ENCODE assay signal across 33 cellular contexts in genomic region chr12:59886131-59886751, GRCh38.
"Had no signal": no experiment of that assay in that cellular context is flagged by ENCODE, and none has a peak within 500 bp of the region (broad histone marks: within the 10 kb centered on the region; RNA-seq: fewer than 3 reads in every experiment).

No MANE protein-coding gene starts in this region.

- H3K36me3 ChIP-seq: adrenal gland, MG63, Peyer's patch, WERI-Rb-1 had no signal

- H3K4me1 Mint-ChIP-seq: activated CD4-positive, alpha-beta T cell treated with anti-CD3 and anti-CD28 coated beads, Interleukin-2, amount 10 ng/mL, durations not matched to agents 24 days and 14 days; activated naive CD8-positive, alpha-beta T cell treated with anti-CD3 and anti-CD28 coated beads for 36 hours; activated T-helper 17 cell treated with anti-CD3 and anti-CD28 coated beads, Interleukin-2, amount 50 U/mL, for 72 hours; brain had no signal

- H3K4me3 ChIP-seq: adrenal gland, MG63, Peyer's patch had no signal

- H3K4me1 ChIP-seq: adrenal gland, Peyer's patch had no signal

- H3K4me3 Mint-ChIP-seq: activated CD4-positive, alpha-beta T cell treated with anti-CD3 and anti-CD28 coated beads, Interleukin-2, amount 10 ng/mL, durations not matched to agents 24 days and 14 days; activated CD8-positive, alpha-beta T cell treated with anti-CD3 and anti-CD28 coated beads for 36 hours; activated naive CD8-positive, alpha-beta T cell treated with anti-CD3 and anti-CD28 coated beads for 36 hours; activated T-cell treated with anti-CD3 and anti-CD28 coated beads, Interleukin-2, amount 50 U/mL, for 72 hours; activated T-helper 17 cell treated with anti-CD3 and anti-CD28 coated beads, Interleukin-2, amount 50 U/mL, for 72 hours; brain had no signal

- H3K9me3 ChIP-seq: adrenal gland, MG63, Peyer's patch had no signal

- ATAC-seq: activated CD8-positive, alpha-beta T cell treated with anti-CD3 and anti-CD28 coated beads for 36 hours; activated T-cell treated with anti-CD3 and anti-CD28 coated beads, Interleukin-2, amount 50 U/mL, for 72 hours; activated T-helper 17 cell treated with anti-CD3 and anti-CD28 coated beads, Interleukin-2, amount 50 U/mL, for 72 hours; Right ventricle myocardium inferior had no signal

- H3K9me3 Mint-ChIP-seq: activated CD4-positive, alpha-beta T cell treated with anti-CD3 and anti-CD28 coated beads, Interleukin-2, amount 10 ng/mL, durations not matched to agents 24 days and 14 days; activated CD8-positive, alpha-beta T cell treated with anti-CD3 and anti-CD28 coated beads for 36 hours; activated naive CD8-positive, alpha-beta T cell treated with anti-CD3 and anti-CD28 coated beads for 36 hours; activated T-cell treated with anti-CD3 and anti-CD28 coated beads, Interleukin-2, amount 50 U/mL, for 72 hours; activated T-helper 17 cell treated with anti-CD3 and anti-CD28 coated beads, Interleukin-2, amount 50 U/mL, for 72 hours; brain had no signal

- H3K36me3 Mint-ChIP-seq: activated naive CD8-positive, alpha-beta T cell treated with anti-CD3 and anti-CD28 coated beads for 36 hours; brain had no signal

- DNase-seq: activated CD4-positive, alpha-beta T cell treated with anti-CD3 and anti-CD28 coated beads for 1 hour; activated CD4-positive, alpha-beta T cell treated with anti-CD3 and anti-CD28 coated beads, Interleukin-2, amount 10 ng/mL, durations not matched to agents 24 days and 14 days; activated CD4-positive, alpha-beta T cell treated with anti-CD3 and anti-CD28 coated beads, Interleukin-2, amount 50 U/mL, for 4 hours; activated CD4-positive, CD25-positive, alpha-beta regulatory T cell; activated CD8-positive, alpha-beta T cell treated with anti-CD3 and anti-CD28 coated beads for 36 hours; activated effector memory CD4-positive, alpha-beta T cell treated with anti-CD3 and anti-CD28 coated beads, Interleukin-2, amount 50 U/mL, for 16 hours; activated naive CD4-positive, alpha-beta T cell; activated naive CD4-positive, alpha-beta T cell treated with anti-CD3 and anti-CD28 coated beads, Interleukin-2, amount 50 U/mL, for 16 hours; activated naive CD8-positive, alpha-beta T cell treated with anti-CD3 and anti-CD28 coated beads for 36 hours; activated T-cell treated with anti-CD3 and anti-CD28 coated beads, Interleukin-2, amount 50 U/mL, for 1 hour; activated T-cell treated with anti-CD3 and anti-CD28 coated beads, Interleukin-2, amount 50 U/mL, for 72 hours; adrenal gland; central memory CD4-positive, alpha-beta T cell; Kasumi-1; KG1; MG63; MV-4-11; NCI-H1092; NCI-H1436 treated with DMSO at 0.1 percent for 48 hours; NCI-H1694 treated with DMSO at 0.1 percent for 48 hours; NCI-H2029; NCI-H345; NCI-H524 treated with DMSO at 0.1 percent for 48 hours; Peyer's patch; SW 1271; T-helper 1 cell; T-helper 2 cell; T-helper 9 cell; WERI-Rb-1 had no signal

- H3K27me3 ChIP-seq: adrenal gland, MG63, Peyer's patch had no signal

- H3K27me3 Mint-ChIP-seq: activated CD4-positive, alpha-beta T cell treated with anti-CD3 and anti-CD28 coated beads, Interleukin-2, amount 10 ng/mL, durations not matched to agents 24 days and 14 days; activated CD8-positive, alpha-beta T cell treated with anti-CD3 and anti-CD28 coated beads for 36 hours; activated naive CD8-positive, alpha-beta T cell treated with anti-CD3 and anti-CD28 coated beads for 36 hours; brain had no signal

- H3K27ac ChIP-seq: adrenal gland, Peyer's patch, RWPE1, WERI-Rb-1 had no signal

- H3K27ac Mint-ChIP-seq: activated CD4-positive, alpha-beta T cell treated with anti-CD3 and anti-CD28 coated beads, Interleukin-2, amount 10 ng/mL, durations not matched to agents 24 days and 14 days; activated CD8-positive, alpha-beta T cell treated with anti-CD3 and anti-CD28 coated beads for 36 hours; activated naive CD8-positive, alpha-beta T cell treated with anti-CD3 and anti-CD28 coated beads for 36 hours; activated T-cell treated with anti-CD3 and anti-CD28 coated beads, Interleukin-2, amount 50 U/mL, for 72 hours; activated T-helper 17 cell treated with anti-CD3 and anti-CD28 coated beads, Interleukin-2, amount 50 U/mL, for 72 hours had no signal
